Comparison of ENCODE assay signal across 19 cellular contexts in the genomic region with DNA sequence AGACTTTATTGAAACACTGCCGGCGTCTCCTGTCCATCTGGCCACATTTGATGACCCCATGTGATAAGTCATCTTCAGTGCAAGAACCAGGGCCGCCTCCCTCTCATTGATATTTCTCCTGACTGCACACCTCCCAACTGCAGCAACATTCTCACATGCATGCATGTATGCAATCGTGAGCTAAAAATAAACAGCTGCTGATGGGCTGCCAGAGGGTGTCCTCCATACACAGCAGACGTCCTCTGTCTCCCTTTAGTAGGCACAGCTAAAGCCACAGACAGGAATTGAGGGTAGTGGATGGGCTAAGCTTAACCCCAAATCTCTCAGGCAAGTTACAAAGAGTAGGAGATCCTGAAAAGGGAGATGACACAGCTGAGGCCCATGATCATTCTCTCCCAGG.
DNase-seq lines count a peak whose midpoint lies in the region; ATAC-seq and TF ChIP-seq lines count a peak whose summit lies in the region.
"Had no signal": no experiment of that assay in that cellular context is flagged by ENCODE, and none has a peak within 500 bp of the region (broad histone marks: within the 10 kb centered on the region; RNA-seq: fewer than 3 reads in every experiment).

No MANE protein-coding gene starts in this region.

- no peak overlapping the region for H2AFZ ChIP-seq in Karpas-422 (ENCODE audit: low read length)
- H2AFZ ChIP-seq in OCI-LY3 (ENCODE audit: low read depth, low read length): peak overlapping the region; percentile 93; the same call in 1 of the 2 replicates
- H2AFZ ChIP-seq: PC-9 had no signal

- H3K27ac ChIP-seq in Karpas-422 (ENCODE audit: low read length) (no peak overlapping the region), OCI-LY3 (ENCODE audit: low read length) (no peak overlapping the region), psoas muscle (no peak overlapping the region)
- H3K27ac ChIP-seq: HL-60, PC-9 had no signal

- DNase-seq in Karpas-422: no peak
- no peak for DNase-seq in left ventricle myocardium superior
- no peak for DNase-seq in psoas muscle
- DNase-seq in activated naive CD8-positive, alpha-beta T cell treated with anti-CD3 and anti-CD28 coated beads for 36 hours: no peak
- no peak for DNase-seq in effector CD8-positive, alpha-beta T cell (lab: John Stamatoyannopoulos, UW)
- DNase-seq: DMS 273 treated with DMSO at 0.1 percent for 48 hours, DMS79 treated with DMSO at 0.1 percent for 48 hours, HFFc6, NCI-H2171 treated with DMSO at 0.1 percent for 48 hours, NCI-H524 treated with DMSO at 0.1 percent for 48 hours, PC-9, SIG-M5 had no signal

- H3K4me2 ChIP-seq in Karpas-422 (ENCODE audit: low read depth, low read length, poor library complexity, severe bottlenecking) (peak overlapping the region; percentile 36), OCI-LY3 (ENCODE audit: low read length) (peak overlapping the region; percentile 90)
- H3K4me2 ChIP-seq: PC-9, SK-N-SH had no signal

- H3K9ac ChIP-seq in Karpas-422 (ENCODE audit: low read length) (0 out of 2 replicates have a peak overlapping the region, but pooled peaks have one; percentile 1), OCI-LY3 (ENCODE audit: low read length) (no peak overlapping the region)
- H3K9ac ChIP-seq: SK-N-SH had no signal

- no peak overlapping the region for H3K4me3 Mint-ChIP-seq in activated naive CD8-positive, alpha-beta T cell treated with anti-CD3 and anti-CD28 coated beads for 36 hours
- H3K4me3 Mint-ChIP-seq: CD4-positive, CD25-positive, alpha-beta regulatory T cell; HFFc6 had no signal

- ATAC-seq in left ventricle myocardium superior (peak; percentile 87), psoas muscle (peak; percentile 81 to 92 (median 88)), HG02870 (IDR thresholded peaks at IDR 0.05; ENCODE audit: unreplicated experiment) (no peak), HG03439 (IDR thresholded peaks at IDR 0.05; ENCODE audit: unreplicated experiment) (no peak)

- H3K9me3 ChIP-seq in Karpas-422 (ENCODE audit: low read length) (no peaks in the 10 kb centered on the region), OCI-LY3 (ENCODE audit: insufficient read depth, low read length) (no peaks in the 10 kb centered on the region), psoas muscle (no peaks in the 10 kb centered on the region)
- H3K9me3 ChIP-seq: SK-N-SH had no signal

- H3K9me3 Mint-ChIP-seq in activated naive CD8-positive, alpha-beta T cell treated with anti-CD3 and anti-CD28 coated beads for 36 hours: no peaks in the 10 kb centered on the region
- H3K9me3 Mint-ChIP-seq: H9, HFFc6 had no signal

- no peaks in the 10 kb centered on the region for H3K36me3 Mint-ChIP-seq in activated naive CD8-positive, alpha-beta T cell treated with anti-CD3 and anti-CD28 coated beads for 36 hours

- no peaks in the 10 kb centered on the region for H3K36me3 ChIP-seq in Karpas-422 (ENCODE audit: insufficient read depth, low read length)
- H3K36me3 ChIP-seq in OCI-LY3 (replicated peaks; ENCODE audit: low read depth, low read length): no peaks in the 10 kb centered on the region
- no peaks in the 10 kb centered on the region for H3K36me3 ChIP-seq in psoas muscle (ENCODE audit: insufficient read depth in 1 of 2, low read depth in 1 of 2)

- H3K4me3 ChIP-seq in Karpas-422 (ENCODE audit: low read length): no peak overlapping the region
- H3K4me3 ChIP-seq in OCI-LY3 (ENCODE audit: low read length): peak overlapping the region; percentile 75; the same call in 1 of the 2 replicates
- no peak overlapping the region for H3K4me3 ChIP-seq in psoas muscle
- H3K4me3 ChIP-seq: PC-9 had no signal

- peaks cover 25% of the 10 kb centered on the region for H3K4me1 Mint-ChIP-seq in activated naive CD8-positive, alpha-beta T cell treated with anti-CD3 and anti-CD28 coated beads for 36 hours

- WGBS in psoas muscle, 3 donors: 14 to 19% (median 18%) methylated on average over 5 of the region's 5 CpGs

- H3K9me2 ChIP-seq in Karpas-422 (replicated peaks; ENCODE audit: insufficient read depth, low read length): no peaks in the 10 kb centered on the region
- H3K9me2 ChIP-seq: SK-N-SH had no signal

- H3K4me1 ChIP-seq in Karpas-422 (ENCODE audit: low read length) (peaks cover 21% of the 10 kb centered on the region), OCI-LY3 (ENCODE audit: low read length) (peaks cover 10% of the 10 kb centered on the region; the same call in 1 of the 2 replicates), psoas muscle (peaks cover 33% of the 10 kb centered on the region)

- H3K79me2 ChIP-seq in Karpas-422 (ENCODE audit: low read length): no peaks in the 10 kb centered on the region
- no peaks in the 10 kb centered on the region for H3K79me2 ChIP-seq in OCI-LY3 (ENCODE audit: low read length)

- H3K27me3 Mint-ChIP-seq in activated naive CD8-positive, alpha-beta T cell treated with anti-CD3 and anti-CD28 coated beads for 36 hours: peaks cover 100% of the 10 kb centered on the region

- intact Hi-C loops in left ventricle myocardium superior (cut with micrococcal nuclease) (no loop called here), psoas muscle (cut with DNase I) (loop anchor here in 1 of 2 donors (10.0 kb wide), 1 partner anchor 141 kb away; no protein-coding TSS in a partner anchor)

- H3K27ac Mint-ChIP-seq in activated naive CD8-positive, alpha-beta T cell treated with anti-CD3 and anti-CD28 coated beads for 36 hours: no peak overlapping the region
- H3K27ac Mint-ChIP-seq: CD4-positive, CD25-positive, alpha-beta regulatory T cell; H9; HFFc6 had no signal

- TF ChIP-seq CTCF in OCI-LY3 (IDR thresholded peaks at IDR 0.05; ENCODE audit: low read depth, low read length) (no peak), psoas muscle (IDR thresholded peaks at IDR 0.05) (no peak)

- no peaks in the 10 kb centered on the region for H3K27me3 ChIP-seq in Karpas-422 (ENCODE audit: low read length)
- H3K27me3 ChIP-seq in OCI-LY3 (ENCODE audit: low read depth, low read length): peaks cover 56% of the 10 kb centered on the region
- peaks cover 8 to 75% (median 19%) of the 10 kb centered on the region in 3 donors for H3K27me3 ChIP-seq in psoas muscle (ENCODE audit: insufficient read depth in 3 of 3, low read length in 2 of 3)

- H4K20me1 ChIP-seq in Karpas-422 (ENCODE audit: insufficient read depth, low read depth, low read length): no peaks in the 10 kb centered on the region
- no peaks in the 10 kb centered on the region for H4K20me1 ChIP-seq in OCI-LY3 (ENCODE audit: insufficient read depth, low read length)

Comparison
In these comparisons a context has a peak if more than half of its experiments do, and no peak if none do; other contexts are left out.
1. ATAC-seq: peak in left ventricle myocardium superior (single experiment) and psoas muscle (4 of 4); none in HG02870 (single experiment) and HG03439 (single experiment).